8 cellular contexts compared by ENCODE assay signal in genomic region chr9:95516221-95516735, GRCh38. TPM values are rescaled to one million over a fixed set of nuclear protein-coding genes. Genes with fewer than 3 reads are reported as not detected.
DNase-seq lines count a peak whose midpoint lies in the region; ATAC-seq and TF ChIP-seq lines count a peak whose summit lies in the region.

No MANE protein-coding gene starts in this region.

- peaks cover 8% of the 10 kb centered on the region for H3K9me3 ChIP-seq in CD4-positive, alpha-beta T cell (ENCODE audit: control insufficient read depth, low read length)
- H3K9me3 ChIP-seq in MG63, result no peaks in the 10 kb centered on the region
- peaks cover 9% of the 10 kb centered on the region for H3K9me3 ChIP-seq in mesenchymal stem cell (ENCODE audit: control insufficient read depth, low read length)

- H3K27me3 ChIP-seq in CD4-positive, alpha-beta T cell (ENCODE audit: control insufficient read depth, insufficient read depth, low read length), result no peaks in the 10 kb centered on the region
- no peaks in the 10 kb centered on the region for H3K27me3 ChIP-seq in MG63
- H3K27me3 ChIP-seq in mesenchymal stem cell (ENCODE audit: control insufficient read depth in 1 of 2, insufficient read depth in 1 of 2, low read length in 2 of 2), result peaks cover 0 to 35% of the 10 kb centered on the region in 2 experiments

- H2BK12ac ChIP-seq in mesenchymal stem cell (ENCODE audit: low read length in 2 of 2), result no peak overlapping the region

- ATAC-seq in CD4-positive, alpha-beta T cell (ENCODE audit: poor library complexity), result peak; percentile 35
- ATAC-seq in GM18867 (IDR thresholded peaks at IDR 0.05; ENCODE audit: unreplicated experiment) (no peak), GM18870 (IDR thresholded peaks at IDR 0.05; ENCODE audit: unreplicated experiment) (no peak)

- peak overlapping the region; percentile 38 for H2BK120ac ChIP-seq in mesenchymal stem cell (ENCODE audit: low read depth, low read length)

- peak in 1 of 10 experiments; percentile 14 for DNase-seq in CD4-positive, alpha-beta T cell
- DNase-seq in MG63 (no peak), mesenchymal stem cell (no peak), NOMO-1 treated with dmso at 0.1 percent for 144 hours (lab: John Stamatoyannopoulos, UW; ENCODE audit: unreplicated experiment) (no peak), islet precursor cell (no peak)
- peak; percentile 5 for DNase-seq in central memory CD4-positive, alpha-beta T cell

- H3K4me1 ChIP-seq in mesenchymal stem cell (ENCODE audit: control insufficient read depth, insufficient read depth, low read depth, low read length), result peaks cover 19% of the 10 kb centered on the region

- peaks cover 4% of the 10 kb centered on the region for H3K36me3 Mint-ChIP-seq in CD4-positive, alpha-beta T cell (ENCODE audit: low read depth)

- no peak overlapping the region for H4K91ac ChIP-seq in mesenchymal stem cell (ENCODE audit: low read length)

- H3K27ac ChIP-seq in CD4-positive, alpha-beta T cell (ENCODE audit: low read depth, low read length), result no peak overlapping the region
- H3K27ac ChIP-seq in mesenchymal stem cell (ENCODE audit: low read length, poor library complexity, severe bottlenecking), result peak overlapping the region; percentile 18

- peaks cover 12% of the 10 kb centered on the region for H3K27me3 Mint-ChIP-seq in CD4-positive, alpha-beta T cell

- H3K23ac ChIP-seq in mesenchymal stem cell (ENCODE audit: low read length in 2 of 2), result peak overlapping the region in 1 of 2 experiments; percentile 85

- intact Hi-C loops in CD4-positive, alpha-beta T cell (cut with DNase I, micrococcal nuclease), result no loop called here

- peaks cover 40% of the 10 kb centered on the region for H3K4me1 Mint-ChIP-seq in CD4-positive, alpha-beta T cell (ENCODE audit: low read depth)

- peak overlapping the region; percentile 98 for H3K4me2 ChIP-seq in mesenchymal stem cell (ENCODE audit: low read length, poor library complexity, severe bottlenecking)

- H2AK5ac ChIP-seq in mesenchymal stem cell (ENCODE audit: low read length, severe bottlenecking), result no peak overlapping the region

- peaks cover 6% of the 10 kb centered on the region for H3K9me3 Mint-ChIP-seq in CD4-positive, alpha-beta T cell

- H3K9ac ChIP-seq in mesenchymal stem cell (ENCODE audit: low read length), result peak overlapping the region; percentile 71

- peak overlapping the region; percentile 15 for H4K8ac ChIP-seq in mesenchymal stem cell (ENCODE audit: low read length)

- H3K36me3 ChIP-seq in MG63, result no peaks in the 10 kb centered on the region
- no peaks in the 10 kb centered on the region for H3K36me3 ChIP-seq in mesenchymal stem cell (ENCODE audit: control insufficient read depth in 1 of 2, insufficient read depth in 2 of 2, low read depth in 1 of 2, low read length in 2 of 2)

- POLR2A ChIA-PET in CD4-positive, alpha-beta T cell (lab: Charles Lee), result interaction anchor here (0.6 to 2.7 kb wide), 5 partner anchors 9 to 360 kb away, joined by 3 to 8 read pairs (median 4); partner anchors contain the start of gene ERCC6L2

- H2BK15ac ChIP-seq in mesenchymal stem cell (ENCODE audit: low read depth, poor library complexity, severe bottlenecking), result peak overlapping the region; percentile 80

- H3K4me3 ChIP-seq in MG63 (peak overlapping the region; percentile 50), mesenchymal stem cell (ENCODE audit: insufficient read depth in 1 of 2, low read depth in 1 of 2, low read length in 2 of 2) (peak overlapping the region; percentile 64 to 83)

- WGBS in mesenchymal stem cell, result under 1% methylated on average over 62 of the region's 69 CpGs

- CTCF ChIA-PET in CD4-positive, alpha-beta T cell (lab: Charles Lee), result no interaction called here

- TF ChIP-seq CTCF in CD4-positive, alpha-beta T cell (IDR thresholded peaks at IDR 0.05), result no peak

- H3K27ac Mint-ChIP-seq in CD4-positive, alpha-beta T cell, result no peak overlapping the region

- no peak overlapping the region for H3K14ac ChIP-seq in mesenchymal stem cell (ENCODE audit: low read length in 2 of 2)

- H2BK5ac ChIP-seq in mesenchymal stem cell (ENCODE audit: low read depth, low read length, poor library complexity, severe bottlenecking), result no peak overlapping the region

- H3K18ac ChIP-seq in mesenchymal stem cell (ENCODE audit: low read depth in 1 of 2, low read length in 2 of 2), result peak overlapping the region in 1 of 2 experiments; percentile 34

- H3K79me1 ChIP-seq in mesenchymal stem cell (replicated peaks; ENCODE audit: low read length, poor library complexity, severe bottlenecking), result peaks cover 6% of the 10 kb centered on the region

- H3K4me3 Mint-ChIP-seq in CD4-positive, alpha-beta T cell, result peak overlapping the region; percentile 94

- no peak overlapping the region for H2AFZ ChIP-seq in mesenchymal stem cell (ENCODE audit: low read depth, low read length)

- no peak overlapping the region for H3K4ac ChIP-seq in mesenchymal stem cell (ENCODE audit: low read depth in 1 of 2, low read length in 2 of 2)

RNA-seq across cellular contexts. Expression of gene PTCH1, which starts 0.5 kb away (rescaled TPM):
- total RNA-seq in CD4-positive, alpha-beta T cell, result 10 to 100 TPM; 15.8 to 17.0 TPM
- total RNA-seq in MG63 (2014; rRNA removed; shearing (Covaris generic); ENCODE audit: low replicate concordance), result 2.0 and 2.4 TPM in 2 replicates
- polyA plus RNA-seq in mesenchymal stem cell (2013, experiment 1 of 2), result 8.7 TPM
- 9.5 TPM for polyA plus RNA-seq in mesenchymal stem cell (2013, experiment 2 of 2)
